1 cellular context compared by ENCODE assay signal in the genomic region with DNA sequence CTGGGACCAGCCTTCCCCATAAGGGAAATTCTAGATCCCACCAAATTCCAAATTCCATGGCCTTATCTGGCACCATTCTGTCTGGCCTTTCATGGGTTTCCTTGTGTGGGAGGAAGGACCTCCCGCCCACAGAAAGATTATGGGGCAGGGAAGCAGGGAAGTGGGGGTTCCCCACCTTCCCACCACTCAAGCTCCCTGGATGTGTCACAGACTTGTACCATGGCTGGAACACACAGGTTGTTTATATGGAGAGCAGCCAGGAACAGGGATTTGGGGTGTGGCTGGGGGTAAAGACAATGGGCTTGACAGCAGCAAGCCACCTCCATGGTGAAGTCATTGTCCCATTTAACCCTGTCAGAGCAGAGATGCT.
A peak's percentile ranks its signal among the peaks of the same experiment; 100 is the strongest.
TF ChIP-seq lines count a peak whose summit lies in the region.

No MANE protein-coding gene starts in this region.

TF ChIP-seq in K562, 482 proteins besides CTCF, POLR2A, EP300 and RAD21 (continued from another document):
- TF ChIP-seq NR3C1 (CRISPR knock-in tag; IDR thresholded peaks at IDR 0.05) (0 out of 2 replicates have a peak, but pooled peaks have one; percentile 21), ZNF583 (CRISPR knock-in tag; IDR thresholded peaks at IDR 0.05) (0 out of 2 replicates have a peak, but pooled peaks have one; percentile 16)
- TF ChIP-seq, protein P1, sequence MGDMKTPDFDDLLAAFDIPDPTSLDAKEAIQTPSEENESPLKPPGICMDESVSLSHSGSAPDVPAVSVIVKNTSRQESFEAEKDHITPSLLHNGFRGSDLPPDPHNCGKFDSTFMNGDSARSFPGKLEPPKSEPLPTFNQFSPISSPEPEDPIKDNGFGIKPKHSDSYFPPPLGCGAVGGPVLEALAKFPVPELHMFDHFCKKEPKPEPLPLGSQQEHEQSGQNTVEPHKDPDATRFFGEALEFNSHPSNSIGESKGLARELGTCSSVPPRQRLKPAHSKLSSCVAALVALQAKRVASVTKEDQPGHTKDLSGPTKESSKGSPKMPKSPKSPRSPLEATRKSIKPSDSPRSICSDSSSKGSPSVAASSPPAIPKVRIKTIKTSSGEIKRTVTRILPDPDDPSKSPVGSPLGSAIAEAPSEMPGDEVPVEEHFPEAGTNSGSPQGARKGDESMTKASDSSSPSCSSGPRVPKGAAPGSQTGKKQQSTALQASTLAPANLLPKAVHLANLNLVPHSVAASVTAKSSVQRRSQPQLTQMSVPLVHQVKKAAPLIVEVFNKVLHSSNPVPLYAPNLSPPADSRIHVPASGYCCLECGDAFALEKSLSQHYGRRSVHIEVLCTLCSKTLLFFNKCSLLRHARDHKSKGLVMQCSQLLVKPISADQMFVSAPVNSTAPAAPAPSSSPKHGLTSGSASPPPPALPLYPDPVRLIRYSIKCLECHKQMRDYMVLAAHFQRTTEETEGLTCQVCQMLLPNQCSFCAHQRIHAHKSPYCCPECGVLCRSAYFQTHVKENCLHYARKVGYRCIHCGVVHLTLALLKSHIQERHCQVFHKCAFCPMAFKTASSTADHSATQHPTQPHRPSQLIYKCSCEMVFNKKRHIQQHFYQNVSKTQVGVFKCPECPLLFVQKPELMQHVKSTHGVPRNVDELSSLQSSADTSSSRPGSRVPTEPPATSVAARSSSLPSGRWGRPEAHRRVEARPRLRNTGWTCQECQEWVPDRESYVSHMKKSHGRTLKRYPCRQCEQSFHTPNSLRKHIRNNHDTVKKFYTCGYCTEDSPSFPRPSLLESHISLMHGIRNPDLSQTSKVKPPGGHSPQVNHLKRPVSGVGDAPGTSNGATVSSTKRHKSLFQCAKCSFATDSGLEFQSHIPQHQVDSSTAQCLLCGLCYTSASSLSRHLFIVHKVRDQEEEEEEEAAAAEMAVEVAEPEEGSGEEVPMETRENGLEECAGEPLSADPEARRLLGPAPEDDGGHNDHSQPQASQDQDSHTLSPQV (IDR thresholded peaks at IDR 0.05), result no peak
TF ChIP-seq in K562: peak in this region for 3.
